12 cellular contexts compared by ENCODE assay signal in genomic region chr2:218745160-218745558, GRCh38. TPM values are rescaled to one million over a fixed set of nuclear protein-coding genes. Genes with fewer than 3 reads are reported as not detected.
DNase-seq lines count a peak whose midpoint lies in the region; ATAC-seq, FAIRE-seq and TF ChIP-seq lines count a peak whose summit lies in the region.
"Had no signal": no experiment of that assay in that cellular context is flagged by ENCODE, and none has a peak within 500 bp of the region (broad histone marks: within the 10 kb centered on the region; RNA-seq: fewer than 3 reads in every experiment).

No MANE protein-coding gene starts in this region.

- peak overlapping the region; percentile 26 for H2AK9ac ChIP-seq in IMR-90 (replicated peaks; ENCODE audit: low read depth, low read length, poor library complexity)

- no peak overlapping the region for H3K56ac ChIP-seq in IMR-90 (ENCODE audit: extremely low read depth, insufficient read depth, low read length)

- H3K14ac ChIP-seq in IMR-90 (replicated peaks; ENCODE audit: low read depth, low read length): no peak overlapping the region; the same call in 1 of the 2 replicates

- SMC1A ChIA-PET in GM12878 (lab: Charles Lee; ENCODE audit: uncharacterized antibody, unreplicated experiment): interaction anchor here (0.5 kb wide), 1 partner anchor 98 kb away, joined by 4 read pairs; no protein-coding TSS in a partner anchor

- peaks cover 10% of the 10 kb centered on the region; the same call in 1 of the 2 replicates for H3K9me1 ChIP-seq in IMR-90 (ENCODE audit: insufficient read depth, low read length)

- no peak for TF ChIP-seq RAD21 in IMR-90 (IDR thresholded peaks at IDR 0.05; ENCODE audit: low read length)
- no peak for TF ChIP-seq RAD21 in GM12878 (IDR thresholded peaks at IDR 0.05; ENCODE audit: insufficient read depth, low read depth, low read length)
- no peak for TF ChIP-seq RAD21 in liver (IDR thresholded peaks at IDR 0.05)

- H2BK15ac ChIP-seq in IMR-90 (ENCODE audit: low read depth, low read length): no peak overlapping the region

- H3K27ac ChIP-seq in IMR-90 (ENCODE audit: insufficient read depth, low read length): no peak overlapping the region
- peak overlapping the region; percentile 76 for H3K27ac ChIP-seq in GM12878 (ENCODE audit: control insufficient read depth, insufficient read depth)
- no peak overlapping the region for H3K27ac ChIP-seq in liver (ENCODE audit: low read depth in 1 of 2, low read length in 2 of 2)

- POLR2A ChIA-PET in IMR-90 (lab: Charles Lee; ENCODE audit: unreplicated experiment): no interaction called here
- POLR2A ChIA-PET in GM12878 (lab: Charles Lee): interaction anchor here (1.0 kb wide), 1 partner anchor 10 kb away, joined by 3 read pairs; no protein-coding TSS in a partner anchor

- DNase-seq in AML-193 (lab: John Stamatoyannopoulos, UW) (peak; percentile 89 to 91), IMR-90 (no peak), GM12878 (ENCODE audit: low read depth, low spot score) (no peak), GM19239 (ENCODE audit: insufficient read length, low spot score) (no peak), RKO (ENCODE audit: low spot score) (no peak)
- DNase-seq: MG63; naive B cell; NK-92 treated with Interleukin-12 subunit alpha and Interleukin-12 subunit beta, amount 100 ng/mL, for 24 hours had no signal

- H4K91ac ChIP-seq in IMR-90 (ENCODE audit: insufficient read depth, low read depth, low read length): no peak overlapping the region

- H3K4me3 ChIP-seq in IMR-90 (ENCODE audit: insufficient read depth, low read depth, low read length): no peak overlapping the region
- no peak overlapping the region for H3K4me3 ChIP-seq in GM12878
- H3K4me3 ChIP-seq in liver (ENCODE audit: low read depth in 1 of 3, low read length in 3 of 3): no peak overlapping the region
- H3K4me3 ChIP-seq: MG63 had no signal

- H2BK5ac ChIP-seq in IMR-90 (ENCODE audit: low read depth, low read length, poor library complexity, severe bottlenecking): no peak overlapping the region

- H3K79me1 ChIP-seq in IMR-90 (ENCODE audit: low read depth in 1 of 2, low read length in 2 of 2): peaks cover 2 to 3% of the 10 kb centered on the region in 2 experiments; a peak in 3 of 4 replicates

- CTCF ChIA-PET in IMR-90 (lab: Yijun Ruan, JAX) (no interaction called here), GM12878 (lab: Yijun Ruan, JAX) (interaction anchor here (0.7 to 1.3 kb wide), 2 partner anchors 19 to 102 kb away, joined by 3 to 4 read pairs; no protein-coding TSS in a partner anchor)

- no peak overlapping the region for H2AK5ac ChIP-seq in IMR-90 (ENCODE audit: low read depth, low read length)

- H3K9me3 ChIP-seq in IMR-90 (ENCODE audit: control insufficient read depth, insufficient read depth, low read length): no peaks in the 10 kb centered on the region
- H3K9me3 ChIP-seq in GM12878 (replicated peaks; ENCODE audit: control insufficient read depth, insufficient read depth, low read length): no peaks in the 10 kb centered on the region
- H3K9me3 ChIP-seq in liver (ENCODE audit: control insufficient read depth in 4 of 4, low read length in 3 of 4): no peaks in the 10 kb centered on the region
- H3K9me3 ChIP-seq: MG63 had no signal

- no peak overlapping the region for H3K4ac ChIP-seq in IMR-90 (ENCODE audit: low read depth, low read length)

- no peak for TF ChIP-seq EP300 in GM12878 (IDR thresholded peaks at IDR 0.05; ENCODE audit: borderline replicate concordance in 1 of 2, control insufficient read depth in 1 of 2, low read depth in 2 of 2, low read length in 2 of 2)

- 40% methylated on average over 1 of the region's 5 CpGs; no CpG with 5 or more reads in 1 of the 2 experiments for WGBS in IMR-90 (ENCODE audit: extremely low coverage in 2 of 2, insufficient read length in 1 of 2), 2 experiments
- 59% methylated on average over 5 of the region's 5 CpGs for WGBS in GM12878 (ENCODE audit: insufficient coverage, insufficient replicate concordance, low lambda C conversion rate, missing lambda C conversion rate)
- 61% methylated on average over 5 of the region's 5 CpGs for WGBS in liver

- TF ChIP-seq CTCF in IMR-90 (conservative IDR thresholded peaks at IDR 0.05; ENCODE audit: low read depth, low read length) (no peak), GM12878 (IDR thresholded peaks at IDR 0.05 in 2 of 3, conservative IDR thresholded peaks at IDR 0.05 in 1 of 3; ENCODE audit: control insufficient read depth in 2 of 3, extremely low read depth in 1 of 3, insufficient read depth in 1 of 3, low read depth in 3 of 3, low read length in 3 of 3) (no peak), liver (IDR thresholded peaks at IDR 0.05; ENCODE audit: low read depth, low read length, missing input control) (no peak)

- ATAC-seq in IMR-90 (ENCODE audit: low read depth) (no peak), GM12878 (peak; percentile 74), GM18870 (IDR thresholded peaks at IDR 0.05; ENCODE audit: unreplicated experiment) (no peak), GM19397 (IDR thresholded peaks at IDR 0.05; ENCODE audit: unreplicated experiment) (no peak)

- H3K4me1 ChIP-seq in IMR-90 (ENCODE audit: control insufficient read depth, insufficient read depth, low read length) (0 out of 2 replicates have a peak, but pooled peaks cover 2% of the 10 kb centered on the region), GM12878 (ENCODE audit: control insufficient read depth, insufficient read depth, low read length) (peaks cover 29% of the 10 kb centered on the region), liver (ENCODE audit: control insufficient read depth in 4 of 4, insufficient read depth in 4 of 4, low read length in 3 of 4) (no peaks in the 10 kb centered on the region)

- intact Hi-C loops in IMR-90 (cut with micrococcal nuclease): no loop called here
- intact Hi-C loops in GM12878 (cut with micrococcal nuclease; ENCODE audit: unreplicated experiment): no loop called here

- BruUV-seq in IMR-90 (replicated peaks; lab: Mats Ljungman, UMichigan): no TSS peak
- no TSS peak for BruUV-seq in GM12878 (replicated peaks; lab: Mats Ljungman, UMichigan)

- dilution Hi-C loops in IMR-90 (cut with HindIII; ENCODE audit: low sequenced_read_pairs, unreplicated experiment): no loop called here

- H4K5ac ChIP-seq in IMR-90 (ENCODE audit: low read depth, low read length): no peak overlapping the region

- no peak overlapping the region for H2BK120ac ChIP-seq in IMR-90 (ENCODE audit: low read depth, low read length)

- H3K27me3 ChIP-seq in IMR-90 (ENCODE audit: control insufficient read depth, insufficient read depth, low read length) (no peaks in the 10 kb centered on the region), GM12878 (replicated peaks in 1 of 2; ENCODE audit: control insufficient read depth in 2 of 2, insufficient read depth in 2 of 2, low read length in 1 of 2) (no peaks in the 10 kb centered on the region), liver (ENCODE audit: control insufficient read depth in 4 of 4, insufficient read depth in 4 of 4, low read length in 3 of 4) (no peaks in the 10 kb centered on the region)
- H3K27me3 ChIP-seq: MG63 had no signal

- no peaks in the 10 kb centered on the region for H3K79me2 ChIP-seq in GM12878 (ENCODE audit: control insufficient read depth, insufficient read depth, low read length)

- H2AFZ ChIP-seq in IMR-90 (replicated peaks; ENCODE audit: low read length, poor library complexity): no peak overlapping the region
- H2AFZ ChIP-seq in GM12878 (ENCODE audit: control insufficient read depth, low read depth, low read length): no peak overlapping the region

- H3K36me3 ChIP-seq in IMR-90 (ENCODE audit: control insufficient read depth, insufficient read depth, low read length) (peaks cover 49% of the 10 kb centered on the region), GM12878 (ENCODE audit: control insufficient read depth in 2 of 2, insufficient read depth in 2 of 2, low read length in 1 of 2) (peaks cover 21 to 24% of the 10 kb centered on the region in 2 experiments), liver (ENCODE audit: control insufficient read depth in 4 of 4, insufficient read depth in 3 of 4, low read depth in 1 of 4, low read length in 3 of 4) (peaks cover 2 to 37% (median 20%) of the 10 kb centered on the region in 4 donors)

- H2BK20ac ChIP-seq in IMR-90 (ENCODE audit: low read depth, low read length): no peak overlapping the region

- H4K8ac ChIP-seq in IMR-90 (ENCODE audit: low read depth in 2 of 2, low read length in 2 of 2): no peak overlapping the region

- no peak overlapping the region for H3K18ac ChIP-seq in IMR-90 (ENCODE audit: low read depth, low read length)

- no peak for FAIRE-seq in GM12878 (lab: Jason Lieb, UNC)
- FAIRE-seq in GM19239 (lab: Jason Lieb, UNC): no peak
- FAIRE-seq: bronchial epithelial cell had no signal

- no peak overlapping the region for H3K9ac ChIP-seq in IMR-90 (ENCODE audit: low read depth, low read length)
- no peak overlapping the region for H3K9ac ChIP-seq in GM12878 (ENCODE audit: control insufficient read depth, insufficient read depth, low read length)
- no peak overlapping the region for H3K9ac ChIP-seq in liver (ENCODE audit: low read depth in 1 of 2, low read length in 2 of 2)

- in situ Hi-C loops in IMR-90 (cut with MboI; ENCODE audit: low sequenced_read_pairs) (no loop called here), GM12878 (cut with MboI) (no loop called here)

- H4K20me1 ChIP-seq in IMR-90 (ENCODE audit: insufficient read depth, low read length): no peaks in the 10 kb centered on the region
- H4K20me1 ChIP-seq in GM12878 (ENCODE audit: control insufficient read depth, insufficient read depth): no peaks in the 10 kb centered on the region

- 0 out of 2 replicates have a peak overlapping the region, but pooled peaks have one; percentile 33 for H3K23ac ChIP-seq in IMR-90 (ENCODE audit: low read depth, low read length)

- TF ChIP-seq POLR2A in IMR-90 (IDR thresholded peaks at IDR 0.05; ENCODE audit: low read depth, low read length) (no peak), GM12878 (IDR thresholded peaks at IDR 0.05; ENCODE audit: low read depth, low read length) (no peak)

- H3K4me2 ChIP-seq in IMR-90 (ENCODE audit: low read depth, low read length) (no peak overlapping the region), GM12878 (ENCODE audit: control insufficient read depth, insufficient read depth) (peak overlapping the region; percentile 18; the same call in 1 of the 2 replicates)

- RAD21 ChIA-PET in GM12878 (lab: Charles Lee; ENCODE audit: unreplicated experiment): interaction anchor here (0.6 kb wide), 1 partner anchor 132 kb away, joined by 3 read pairs; no protein-coding TSS in a partner anchor

RNA-seq across cellular contexts. Expression of gene TTLL4, which starts 34.5 kb away (rescaled TPM):
- total RNA-seq in IMR-90 (2012; rRNA removed) (8.3 and 9.0 TPM in 2 replicates), GM12878 (2014; rRNA removed) (22.3 and 31.7 TPM in 2 replicates), GM12878 (2014; rRNA removed; fragmentation: Illumina TruSeq; extraction: Trizol) (20.4 and 20.7 TPM in 2 replicates), GM12878 (2021) (49.1 and 51.7 TPM in 2 replicates), liver (10 to 100 TPM in 1 of 2 donors, 1 to 10 TPM in 1; 6.9 to 14.0 TPM)
- polyA plus RNA-seq in IMR-90 (2012; rRNA removed) (22.8 and 22.9 TPM in 2 replicates), GM12878 (2011; rRNA removed) (35.9 and 50.8 TPM in 2 replicates), GM12878 (2014; fragmentation: Illumina TruSeq; extraction: Trizol) (62.7 and 63.1 TPM in 2 replicates), GM12878 (2014; fragmentation: Nextera tagmentation; extraction: Ambion mirVana) (10 to 100 TPM; 16.6 to 18.7 TPM), GM12878 (2014; rRNA removed) (34.1 and 35.7 TPM in 2 replicates), GM12878 (2016; fragmentation: Nextera tagmentation; extraction: Ambion mirVana) (10 to 100 TPM; 27.5 to 38.0 TPM), liver (1 to 10 TPM; 5.7 to 6.4 TPM)
- 6.1 and 7.0 TPM in 2 replicates for polyA plus RNA-seq in IMR-90 (2012; cell fraction: cytosol; rRNA removed)
- 54.6 and 77.3 TPM in 2 replicates for polyA plus RNA-seq in IMR-90 (2012; cell fraction: nucleus; rRNA removed; ENCODE audit: low replicate concordance)
- total RNA-seq in GM12878 (2013; cell fraction: nucleolus; rRNA removed): 98.7 and 112 TPM in 2 replicates
- 16.7 TPM for polyA plus RNA-seq in GM12878 (2011; ENCODE audit: low read depth)
- 47.3 and 57.9 TPM in 2 replicates for polyA plus RNA-seq in GM12878 (2011; cell fraction: cytosol; rRNA removed)
- 174 and 209 TPM in 2 replicates for polyA plus RNA-seq in GM12878 (2011; cell fraction: nucleus; rRNA removed)
- polyA plus RNA-seq in GM12878 (2012): 13.6 and 19.5 TPM in 2 replicates
- 80.0 and 87.2 TPM in 2 replicates for polyA minus RNA-seq in GM12878 (2011; rRNA and poly(A)+ RNA removed)
- 17.5 and 19.5 TPM in 2 replicates for polyA minus RNA-seq in GM12878 (2011; cell fraction: cytosol; rRNA and poly(A)+ RNA removed)
- 64.6 and 98.3 TPM in 2 replicates for polyA minus RNA-seq in GM12878 (2011; cell fraction: nucleus; rRNA and poly(A)+ RNA removed)

RNA-seq across cellular contexts. Expression of gene CYP27A1, which starts 36.8 kb away (rescaled TPM):
- total RNA-seq in IMR-90 (2012; rRNA removed) (4.2 and 5.2 TPM in 2 replicates), GM12878 (2014; rRNA removed) (0.28 and 0.60 TPM in 2 replicates), GM12878 (2014; rRNA removed; fragmentation: Illumina TruSeq; extraction: Trizol) (not detected in 2 replicates), GM12878 (2021) (0.61 and 0.72 TPM in 2 replicates), liver (100 to 1,000 TPM; 112 to 354 TPM)
- polyA plus RNA-seq in IMR-90 (2012; rRNA removed) (4.5 and 5.3 TPM in 2 replicates), GM12878 (2011; rRNA removed) (0.11 and 0.19 TPM in 2 replicates), GM12878 (2014; fragmentation: Illumina TruSeq; extraction: Trizol) (0.22 TPM in 1 of 2 replicates, not detected in the other), GM12878 (2014; fragmentation: Nextera tagmentation; extraction: Ambion mirVana) (under 1 TPM in 1 of 2 experiments, not detected in 1; 0.13 TPM), GM12878 (2014; rRNA removed) (0.10 and 0.35 TPM in 2 replicates), GM12878 (2016; fragmentation: Nextera tagmentation; extraction: Ambion mirVana) (under 1 TPM; 0.12 to 0.14 TPM), liver (100 to 1,000 TPM; 298 to 311 TPM)
- polyA plus RNA-seq in IMR-90 (2012; cell fraction: cytosol; rRNA removed): 10.6 and 10.9 TPM in 2 replicates
- 8.2 and 11.4 TPM in 2 replicates for polyA plus RNA-seq in IMR-90 (2012; cell fraction: nucleus; rRNA removed; ENCODE audit: low replicate concordance)
- 0.27 and 0.79 TPM in 2 replicates for total RNA-seq in GM12878 (2013; cell fraction: nucleolus; rRNA removed)
- not detected for polyA plus RNA-seq in GM12878 (2011; ENCODE audit: low read depth)
- polyA plus RNA-seq in GM12878 (2011; cell fraction: cytosol; rRNA removed): 0.32 and 0.34 TPM in 2 replicates
- 0.16 and 0.28 TPM in 2 replicates for polyA plus RNA-seq in GM12878 (2011; cell fraction: nucleus; rRNA removed)
- polyA plus RNA-seq in GM12878 (2012): 0.27 and 0.43 TPM in 2 replicates
- polyA minus RNA-seq in GM12878 (2011; rRNA and poly(A)+ RNA removed): 0.21 TPM in 1 of 2 replicates, not detected in the other
- polyA minus RNA-seq in GM12878 (2011; cell fraction: cytosol; rRNA and poly(A)+ RNA removed): not detected in 2 replicates
- polyA minus RNA-seq in GM12878 (2011; cell fraction: nucleus; rRNA and poly(A)+ RNA removed): not detected in 2 replicates

Comparison
In these comparisons a context has a peak if more than half of its experiments do, and no peak if none do; other contexts are left out.
1. DNase-seq: peak in AML-193 (2 of 2); none in IMR-90 (single experiment), GM12878 (single experiment), GM19239 (single experiment) and RKO (single experiment).
2. RNA of gene CYP27A1, which starts 36.8 kb away (total RNA-seq): 112 to 354 TPM in liver; 4.2 to 5.2 TPM in IMR-90 and 0.27 to 0.79 TPM in GM12878; every median in the first group is over 10 times any median in the second.